In genomic region chr3:124592658-124593441, GRCh38 we compare ENCODE assay signal across 1 cellular context.
TF ChIP-seq lines count a peak whose summit lies in the region.

No MANE protein-coding gene starts in this region.

TF ChIP-seq in WTC11, 78 proteins besides CTCF, POLR2A, EP300 and RAD21 (continued from another document):
- TF ChIP-seq AR (CRISPR knock-in tag; IDR thresholded peaks at IDR 0.05) (no peak), ATF6 (CRISPR knock-in tag; IDR thresholded peaks at IDR 0.05) (no peak), ZNF532 (CRISPR knock-in tag; IDR thresholded peaks at IDR 0.05; ENCODE audit: borderline replicate concordance) (no peak), ZBTB43 (CRISPR knock-in tag; IDR thresholded peaks at IDR 0.05) (no peak)
